9 cellular contexts compared by ENCODE assay signal in the genomic region with DNA sequence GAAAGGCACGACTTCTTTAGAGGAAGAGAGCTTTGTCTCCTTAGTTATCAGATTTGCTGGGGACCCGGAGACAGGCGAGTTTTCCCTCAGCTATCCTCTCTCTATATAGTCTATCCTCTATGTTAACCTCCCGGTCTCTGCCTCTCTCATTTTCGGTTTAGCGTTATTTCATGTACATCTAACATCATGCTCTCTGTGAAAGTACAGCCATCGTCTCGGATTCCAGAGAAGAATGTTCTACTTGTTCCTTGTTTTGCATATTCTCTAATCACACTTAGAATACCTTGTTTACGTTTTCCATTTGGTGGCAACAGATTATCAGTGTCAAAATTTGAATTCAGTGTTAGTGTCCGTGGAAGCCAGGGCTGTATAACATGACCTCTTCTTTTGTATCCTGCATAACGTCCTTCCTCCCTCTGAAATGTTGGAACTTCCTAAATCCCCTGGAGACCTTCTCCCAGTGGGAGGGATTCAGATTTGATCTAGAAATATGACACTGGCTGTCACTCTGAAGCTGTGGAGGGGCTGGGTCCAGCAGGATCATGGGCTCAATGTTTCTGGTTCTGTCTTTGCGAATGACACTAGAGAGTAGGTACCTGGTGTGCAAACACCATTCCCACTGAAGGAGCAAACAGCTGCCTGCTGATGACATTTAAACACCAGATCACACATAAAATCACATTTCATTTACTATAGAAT. TPM values are rescaled to one million over a fixed set of nuclear protein-coding genes. Genes with fewer than 3 reads are reported as not detected.
DNase-seq lines count a peak whose midpoint lies in the region; ATAC-seq lines count a peak whose summit lies in the region.
"Had no signal": no experiment of that assay in that cellular context is flagged by ENCODE, and none has a peak within 500 bp of the region (broad histone marks: within the 10 kb centered on the region; RNA-seq: fewer than 3 reads in every experiment).

No MANE protein-coding gene starts in this region.

- no peaks in the 10 kb centered on the region for H3K9me3 Mint-ChIP-seq in activated T-helper 2 cell treated with anti-CD3 and anti-CD28 coated beads, Interferon-gamma antibody, Interleukin-2, Interleukin-4, amounts not matched to agents 10 μg/mL and 5 μg/mL and 100 μg/mL, durations not matched to agents 14 hours and 24 hours and 36 hours

- no peaks in the 10 kb centered on the region for H3K36me3 Mint-ChIP-seq in activated T-helper 2 cell treated with anti-CD3 and anti-CD28 coated beads, Interferon-gamma antibody, Interleukin-2, Interleukin-4, amounts not matched to agents 10 μg/mL and 5 μg/mL and 100 μg/mL, durations not matched to agents 14 hours and 24 hours and 36 hours (ENCODE audit: low read depth)

- no peaks in the 10 kb centered on the region for H3K27me3 ChIP-seq in iPS DF 6.9 (ENCODE audit: control insufficient read depth, insufficient read depth, low read length)

- intact Hi-C loops in Right ventricle myocardium superior (cut with DNase I), result no loop called here
- intact Hi-C loops in Right ventricle myocardium inferior (cut with DNase I), result loop anchor here (5.0 kb wide), 1 partner anchor 307 kb away; no protein-coding TSS in a partner anchor
- intact Hi-C loops in activated T-helper 2 cell treated with anti-CD3 and anti-CD28 coated beads, Interferon-gamma antibody, Interleukin-2, Interleukin-4, amounts not matched to agents 10 μg/mL and 5 μg/mL and 100 μg/mL, durations not matched to agents 14 hours and 24 hours and 36 hours (cut with micrococcal nuclease), result no loop called here

- ATAC-seq in Right ventricle myocardium superior (ENCODE audit: poor library complexity), result peak; percentile 55
- no peak for ATAC-seq in Right ventricle myocardium inferior
- peak; percentile 34 for ATAC-seq in HG03097 (IDR thresholded peaks at IDR 0.05; ENCODE audit: low FRiP score, unreplicated experiment)

- no peak for DNase-seq in Right ventricle myocardium superior
- no peak for DNase-seq in Right ventricle myocardium inferior (ENCODE audit: missing footprints)
- no peak for DNase-seq in activated T-helper 2 cell treated with anti-CD3 and anti-CD28 coated beads, Interferon-gamma antibody, Interleukin-2, Interleukin-4, amounts not matched to agents 10 μg/mL and 5 μg/mL and 100 μg/mL, durations not matched to agents 14 hours and 24 hours and 36 hours (ENCODE audit: low spot score)
- no peak for DNase-seq in iPS DF 6.9 (ENCODE audit: low read depth, low spot score)
- DNase-seq in activated effector memory CD4-positive, alpha-beta T cell treated with Interleukin-2 at 50 U/mL for 16 hours, result no peak
- DNase-seq in NCI-H446 (lab: John Stamatoyannopoulos, UW), result no peak

- H3K27ac Mint-ChIP-seq in activated T-helper 2 cell treated with anti-CD3 and anti-CD28 coated beads, Interferon-gamma antibody, Interleukin-2, Interleukin-4, amounts not matched to agents 10 μg/mL and 5 μg/mL and 100 μg/mL, durations not matched to agents 14 hours and 24 hours and 36 hours, result no peak overlapping the region

- H3K4me1 Mint-ChIP-seq in activated T-helper 2 cell treated with anti-CD3 and anti-CD28 coated beads, Interferon-gamma antibody, Interleukin-2, Interleukin-4, amounts not matched to agents 10 μg/mL and 5 μg/mL and 100 μg/mL, durations not matched to agents 14 hours and 24 hours and 36 hours (ENCODE audit: low read depth), result peaks cover 6% of the 10 kb centered on the region

- H3K4me3 ChIP-seq in iPS DF 6.9 (ENCODE audit: low read length), result peak overlapping the region; percentile 51; the same call in 1 of the 2 replicates
- peak overlapping the region; percentile 44 to 53 (median 50) for H3K4me3 ChIP-seq in skin epidermis

- WGBS in iPS DF 6.9 (ENCODE audit: insufficient coverage, insufficient read length), result no CpG with 5 or more reads among the region's 12 CpGs

- H3K36me3 ChIP-seq in iPS DF 6.9 (ENCODE audit: control insufficient read depth, insufficient read depth, low read length), result no peaks in the 10 kb centered on the region

- no peak overlapping the region for H3K27ac ChIP-seq in iPS DF 6.9 (ENCODE audit: low read length)
- peak overlapping the region in 17 of 21 experiments; percentile 1 to 79 (median 61) for H3K27ac ChIP-seq in skin epidermis

- peaks cover 46% of the 10 kb centered on the region for H3K27me3 Mint-ChIP-seq in activated T-helper 2 cell treated with anti-CD3 and anti-CD28 coated beads, Interferon-gamma antibody, Interleukin-2, Interleukin-4, amounts not matched to agents 10 μg/mL and 5 μg/mL and 100 μg/mL, durations not matched to agents 14 hours and 24 hours and 36 hours (ENCODE audit: low read depth)

- H3K4me3 Mint-ChIP-seq in activated T-helper 2 cell treated with anti-CD3 and anti-CD28 coated beads, Interferon-gamma antibody, Interleukin-2, Interleukin-4, amounts not matched to agents 10 μg/mL and 5 μg/mL and 100 μg/mL, durations not matched to agents 14 hours and 24 hours and 36 hours (ENCODE audit: low read depth), result peak overlapping the region; percentile 72

- H3K4me1 ChIP-seq in iPS DF 6.9 (ENCODE audit: control insufficient read depth, insufficient read depth, low read length), result peaks cover 5% of the 10 kb centered on the region; the same call in 1 of the 2 replicates

- H3K9me3 ChIP-seq in iPS DF 6.9 (ENCODE audit: control insufficient read depth, insufficient read depth, low read length), result no peaks in the 10 kb centered on the region

RNA-seq across cellular contexts. Expression of gene CXCL3, which starts 0.7 kb away (rescaled TPM):
- total RNA-seq in Right ventricle myocardium superior, result 0.75 TPM
- total RNA-seq in Right ventricle myocardium inferior, result 0.16 TPM
- 0.14 TPM in 1 of 2 replicates, not detected in the other for total RNA-seq in activated T-helper 2 cell treated with anti-CD3 and anti-CD28 coated beads, Interferon-gamma antibody, Interleukin-2, Interleukin-4, amounts not matched to agents 10 μg/mL and 5 μg/mL and 100 μg/mL, durations not matched to agents 14 hours and 24 hours and 36 hours

RNA-seq across cellular contexts. Expression of gene CXCL5, which starts 40.7 kb away (rescaled TPM):
- total RNA-seq in Right ventricle myocardium superior (0.11 TPM), Right ventricle myocardium inferior (0.08 TPM)
- not detected in 2 replicates for total RNA-seq in activated T-helper 2 cell treated with anti-CD3 and anti-CD28 coated beads, Interferon-gamma antibody, Interleukin-2, Interleukin-4, amounts not matched to agents 10 μg/mL and 5 μg/mL and 100 μg/mL, durations not matched to agents 14 hours and 24 hours and 36 hours
- total RNA-seq: frontal cortex had no signal

RNA-seq across cellular contexts. Expression of gene PPBP, which starts 51.2 kb away (rescaled TPM):
- 0.32 TPM for total RNA-seq in Right ventricle myocardium superior
- 0.35 TPM for total RNA-seq in Right ventricle myocardium inferior
- not detected in 2 replicates for total RNA-seq in activated T-helper 2 cell treated with anti-CD3 and anti-CD28 coated beads, Interferon-gamma antibody, Interleukin-2, Interleukin-4, amounts not matched to agents 10 μg/mL and 5 μg/mL and 100 μg/mL, durations not matched to agents 14 hours and 24 hours and 36 hours

RNA-seq across cellular contexts. Expression of gene PF4, which starts 57.4 kb away (rescaled TPM):
- total RNA-seq in Right ventricle myocardium superior (not detected), Right ventricle myocardium inferior (1.0 TPM)
- total RNA-seq in activated T-helper 2 cell treated with anti-CD3 and anti-CD28 coated beads, Interferon-gamma antibody, Interleukin-2, Interleukin-4, amounts not matched to agents 10 μg/mL and 5 μg/mL and 100 μg/mL, durations not matched to agents 14 hours and 24 hours and 36 hours, result not detected in 2 replicates
- total RNA-seq: frontal cortex had no signal

RNA-seq across cellular contexts. Expression of gene CXCL2, which starts 59.8 kb away (rescaled TPM):
- 7.4 TPM for total RNA-seq in Right ventricle myocardium superior
- 9.5 TPM for total RNA-seq in Right ventricle myocardium inferior
- not detected in 2 replicates for total RNA-seq in activated T-helper 2 cell treated with anti-CD3 and anti-CD28 coated beads, Interferon-gamma antibody, Interleukin-2, Interleukin-4, amounts not matched to agents 10 μg/mL and 5 μg/mL and 100 μg/mL, durations not matched to agents 14 hours and 24 hours and 36 hours
